Comparison of ENCODE assay signal across 1 cellular context in genomic region chr19:5821521-5822180, GRCh38.
TF ChIP-seq lines count a peak whose summit lies in the region.

No MANE protein-coding gene starts in this region.

TF ChIP-seq in HepG2, 621 proteins besides CTCF, POLR2A, EP300 and RAD21:
- TF ChIP-seq RBM22 (optimal IDR thresholded peaks at IDR 0.05; ENCODE audit: low read length) (peak; percentile 15), ZNF781 (CRISPR knock-in tag; IDR thresholded peaks at IDR 0.05; ENCODE audit: borderline replicate concordance, not compliant biosample characterization) (no peak), ZNF24 (IDR thresholded peaks at IDR 0.05) (peak; percentile 85), ZNF720 (CRISPR knock-in tag; IDR thresholded peaks at IDR 0.05) (no peak), ZSCAN12 (CRISPR knock-in tag; IDR thresholded peaks at IDR 0.05) (no peak)
